8 cellular contexts compared by ENCODE assay signal in genomic region chr2:159713691-159714585, GRCh38. TPM values are rescaled to one million over a fixed set of nuclear protein-coding genes. Genes with fewer than 3 reads are reported as not detected.
A peak's percentile ranks its signal among the peaks of the same experiment; 100 is the strongest.
DNase-seq lines count a peak whose midpoint lies in the region; ATAC-seq and TF ChIP-seq lines count a peak whose summit lies in the region.

No MANE protein-coding gene starts in this region.

- H4K20me1 ChIP-seq in smooth muscle cell (ENCODE audit: low read depth) = peaks cover 61% of the 10 kb centered on the region

- WGBS in iPS DF 6.9 (ENCODE audit: insufficient coverage, insufficient read length) = no CpG with 5 or more reads among the region's 5 CpGs
- 47% methylated on average over 5 of the region's 5 CpGs for WGBS in smooth muscle cell (ENCODE audit: low lambda C conversion rate)

- no peaks in the 10 kb centered on the region for H3F3A ChIP-seq in smooth muscle cell (ENCODE audit: low read depth)

- H2AFZ ChIP-seq in smooth muscle cell (ENCODE audit: low read depth) = no peak overlapping the region

- peak overlapping the region; percentile 88 for H3K4me2 ChIP-seq in smooth muscle cell

- H3K4me1 ChIP-seq in iPS DF 6.9 (ENCODE audit: control insufficient read depth, insufficient read depth, low read length) (no peaks in the 10 kb centered on the region; the same call in 1 of the 2 replicates), smooth muscle cell (ENCODE audit: low read depth) (peaks cover 19% of the 10 kb centered on the region), mucosa of descending colon (ENCODE audit: low read depth) (peaks cover 23% of the 10 kb centered on the region)

- intact Hi-C loops in CD4-positive, alpha-beta T cell (cut with DNase I, micrococcal nuclease) = loop anchor here (2.0 to 5.0 kb wide), 7 partner anchors 38 to 1448 kb away; partner anchors contain the start of genes BAZ2B (in 1 of the 2), RBMS1 (in 1 of the 2), TANK (in 1 of the 2) and WDSUB1 (in 1 of the 2)
- intact Hi-C loops in activated CD8-positive, alpha-beta T cell treated with anti-CD3 and anti-CD28 coated beads for 36 hours (cut with micrococcal nuclease) = no loop called here
- intact Hi-C loops in mucosa of descending colon (cut with DNase I, micrococcal nuclease) = loop anchor here (10.0 kb wide), 2 partner anchors 81 to 99 kb away; partner anchors contain the start of genes BAZ2B (in 1 of the 2) and CD302 (in 1 of the 2)

- H3K27ac ChIP-seq in CD4-positive, alpha-beta T cell (ENCODE audit: low read depth, low read length) = no peak overlapping the region
- H3K27ac ChIP-seq in iPS DF 6.9 (ENCODE audit: low read length) (no peak overlapping the region), smooth muscle cell (ENCODE audit: low read depth) (peak overlapping the region; percentile 86)

- no peaks in the 10 kb centered on the region for H3K27me3 ChIP-seq in CD4-positive, alpha-beta T cell (ENCODE audit: control insufficient read depth, insufficient read depth, low read length)
- H3K27me3 ChIP-seq in iPS DF 6.9 (ENCODE audit: control insufficient read depth, insufficient read depth, low read length) (no peaks in the 10 kb centered on the region), smooth muscle cell (ENCODE audit: low read depth) (no peaks in the 10 kb centered on the region)

- H3K36me3 Mint-ChIP-seq in CD4-positive, alpha-beta T cell (ENCODE audit: low read depth) = peaks cover 63% of the 10 kb centered on the region
- H3K36me3 Mint-ChIP-seq in activated CD8-positive, alpha-beta T cell treated with anti-CD3 and anti-CD28 coated beads for 36 hours (ENCODE audit: low read depth) = peaks cover 53% of the 10 kb centered on the region

- peak overlapping the region; percentile 94 for H3K27ac Mint-ChIP-seq in CD4-positive, alpha-beta T cell
- H3K27ac Mint-ChIP-seq in activated CD8-positive, alpha-beta T cell treated with anti-CD3 and anti-CD28 coated beads for 36 hours = peak overlapping the region; percentile 100

- H3K9me3 ChIP-seq in CD4-positive, alpha-beta T cell (ENCODE audit: control insufficient read depth, low read length) = no peaks in the 10 kb centered on the region
- no peaks in the 10 kb centered on the region for H3K9me3 ChIP-seq in iPS DF 6.9 (ENCODE audit: control insufficient read depth, insufficient read depth, low read length)
- H3K9me3 ChIP-seq in smooth muscle cell (replicated peaks; ENCODE audit: low read depth) = no peaks in the 10 kb centered on the region
- H3K9me3 ChIP-seq in mucosa of descending colon = no peaks in the 10 kb centered on the region

- H3K9me3 Mint-ChIP-seq in CD4-positive, alpha-beta T cell = no peaks in the 10 kb centered on the region
- H3K9me3 Mint-ChIP-seq in activated CD8-positive, alpha-beta T cell treated with anti-CD3 and anti-CD28 coated beads for 36 hours = no peaks in the 10 kb centered on the region

- H3K36me3 ChIP-seq in iPS DF 6.9 (ENCODE audit: control insufficient read depth, insufficient read depth, low read length) = no peaks in the 10 kb centered on the region; the same call in 1 of the 2 replicates
- H3K36me3 ChIP-seq in smooth muscle cell (ENCODE audit: low read depth) = peaks cover 4% of the 10 kb centered on the region
- no peaks in the 10 kb centered on the region for H3K36me3 ChIP-seq in mucosa of descending colon (ENCODE audit: low read depth)

- ATAC-seq in CD4-positive, alpha-beta T cell (ENCODE audit: poor library complexity) = no peak
- ATAC-seq in activated CD8-positive, alpha-beta T cell treated with anti-CD3 and anti-CD28 coated beads for 36 hours = no peak
- ATAC-seq in GM18861 (IDR thresholded peaks at IDR 0.05; ENCODE audit: unreplicated experiment) (no peak), mucosa of descending colon (no peak)

- H3K9ac ChIP-seq in smooth muscle cell (ENCODE audit: low read depth) = peak overlapping the region; percentile 95

- POLR2A ChIA-PET in CD4-positive, alpha-beta T cell (lab: Charles Lee) = interaction anchor here (1.2 to 2.4 kb wide), 4 partner anchors 8 to 190 kb away, joined by 4 to 19 read pairs (median 11); partner anchors contain the start of gene LY75
- POLR2A ChIA-PET in activated CD8-positive, alpha-beta T cell treated with anti-CD3 and anti-CD28 coated beads for 36 hours (lab: Charles Lee) = interaction anchor here (0.7 to 2.3 kb wide), 5 partner anchors 10 to 35 kb away, joined by 3 to 10 read pairs (median 4); no protein-coding TSS in a partner anchor

- no peaks in the 10 kb centered on the region for H3K27me3 Mint-ChIP-seq in CD4-positive, alpha-beta T cell
- H3K27me3 Mint-ChIP-seq in activated CD8-positive, alpha-beta T cell treated with anti-CD3 and anti-CD28 coated beads for 36 hours = no peaks in the 10 kb centered on the region

- peak overlapping the region; percentile 96; the same call in 1 of the 2 replicates for H3K4me3 ChIP-seq in iPS DF 6.9 (ENCODE audit: low read length)
- H3K4me3 ChIP-seq in smooth muscle cell = peak overlapping the region; percentile 74
- no peak overlapping the region for H3K4me3 ChIP-seq in mucosa of descending colon

- DNase-seq in CD4-positive, alpha-beta T cell = no peak
- DNase-seq in HT-29 (ENCODE audit: low spot score) = peak; percentile 26
- DNase-seq in activated CD8-positive, alpha-beta T cell treated with anti-CD3 and anti-CD28 coated beads for 36 hours = no peak
- no peak for DNase-seq in iPS DF 6.9 (ENCODE audit: low read depth, low spot score)
- no peak for DNase-seq in smooth muscle cell (lab: John Stamatoyannopoulos, UW; ENCODE audit: unreplicated experiment)
- no peak for DNase-seq in mucosa of descending colon
- no peak for DNase-seq in anterior cingulate cortex (lab: John Stamatoyannopoulos, UW)

- H3K4me1 Mint-ChIP-seq in CD4-positive, alpha-beta T cell (ENCODE audit: low read depth) = peaks cover 82% of the 10 kb centered on the region
- peaks cover 55% of the 10 kb centered on the region for H3K4me1 Mint-ChIP-seq in activated CD8-positive, alpha-beta T cell treated with anti-CD3 and anti-CD28 coated beads for 36 hours (ENCODE audit: low read depth)

- CTCF ChIA-PET in CD4-positive, alpha-beta T cell (lab: Charles Lee) = interaction anchor here (0.9 to 1.1 kb wide), 2 partner anchors 10 to 27 kb away, joined by 3 read pairs; no protein-coding TSS in a partner anchor
- CTCF ChIA-PET in activated CD8-positive, alpha-beta T cell treated with anti-CD3 and anti-CD28 coated beads for 36 hours (lab: Charles Lee) = interaction anchor here (1.0 to 2.4 kb wide), 4 partner anchors 10 to 42 kb away, joined by 3 to 7 read pairs (median 4); no protein-coding TSS in a partner anchor

- no peak for TF ChIP-seq CTCF in CD4-positive, alpha-beta T cell (IDR thresholded peaks at IDR 0.05)
- TF ChIP-seq CTCF in activated CD8-positive, alpha-beta T cell treated with anti-CD3 and anti-CD28 coated beads for 36 hours (IDR thresholded peaks at IDR 0.05) = no peak
- TF ChIP-seq CTCF in smooth muscle cell (IDR thresholded peaks at IDR 0.05; ENCODE audit: borderline replicate concordance, insufficient read depth, poor library complexity, severe bottlenecking) (no peak), mucosa of descending colon (IDR thresholded peaks at IDR 0.05) (no peak)

- peak overlapping the region; percentile 100 for H3K4me3 Mint-ChIP-seq in CD4-positive, alpha-beta T cell
- peak overlapping the region; percentile 100 for H3K4me3 Mint-ChIP-seq in activated CD8-positive, alpha-beta T cell treated with anti-CD3 and anti-CD28 coated beads for 36 hours

- peaks cover 66% of the 10 kb centered on the region for H3K79me2 ChIP-seq in smooth muscle cell (ENCODE audit: low read depth)

RNA-seq across cellular contexts. Expression of gene MARCHF7, which starts 1.6 kb away (rescaled TPM):
- 10 to 100 TPM; 58.1 to 61.4 TPM for total RNA-seq in CD4-positive, alpha-beta T cell
- total RNA-seq in HT-29 (2014; rRNA removed; shearing (Covaris generic)) = 26.4 and 29.8 TPM in 2 replicates
- 10 to 100 TPM; 79.2 to 80.3 TPM for total RNA-seq in activated CD8-positive, alpha-beta T cell treated with anti-CD3 and anti-CD28 coated beads for 36 hours
- total RNA-seq in smooth muscle cell (235 and 280 TPM in 2 replicates), mucosa of descending colon (10 to 100 TPM; 59.0 to 75.6 (median 65.6) TPM)
- polyA plus RNA-seq in smooth muscle cell = 97.1 and 110 TPM in 2 replicates
